13 cellular contexts compared by ENCODE assay signal in genomic region chr3:190229632-190230424, GRCh38.
A peak's percentile ranks its signal among the peaks of the same experiment; 100 is the strongest.
DNase-seq lines count a peak whose midpoint lies in the region; ATAC-seq and TF ChIP-seq lines count a peak whose summit lies in the region.
"Had no signal": no experiment of that assay in that cellular context is flagged by ENCODE, and none has a peak within 500 bp of the region (broad histone marks: within the 10 kb centered on the region; RNA-seq: fewer than 3 reads in every experiment).

No MANE protein-coding gene starts in this region.

- no peak overlapping the region for H3K4me3 ChIP-seq in smooth muscle cell
- no peak overlapping the region for H3K4me3 ChIP-seq in effector memory CD4-positive, alpha-beta T cell (ENCODE audit: insufficient read depth, low read depth, low read length, poor library complexity, severe bottlenecking)
- H3K4me3 ChIP-seq: heart left ventricle, tibial nerve had no signal

- peak overlapping the region; percentile 88 for H3K27ac ChIP-seq in epithelial cell of prostate
- peak overlapping the region; percentile 88 for H3K27ac ChIP-seq in smooth muscle cell (ENCODE audit: low read depth)
- H3K27ac ChIP-seq in effector memory CD4-positive, alpha-beta T cell (ENCODE audit: insufficient read depth, low read length, poor library complexity, severe bottlenecking), result no peak overlapping the region
- H3K27ac ChIP-seq: heart left ventricle had no signal

- peak overlapping the region; percentile 10 for H3K9ac ChIP-seq in smooth muscle cell (ENCODE audit: low read depth)

- no peaks in the 10 kb centered on the region for H3K4me1 ChIP-seq in smooth muscle cell (ENCODE audit: low read depth)
- no peaks in the 10 kb centered on the region for H3K4me1 ChIP-seq in effector memory CD4-positive, alpha-beta T cell (ENCODE audit: control insufficient read depth, insufficient read depth, low read length, poor library complexity, severe bottlenecking)

- H3K4me2 ChIP-seq in smooth muscle cell, result no peak overlapping the region

- no peaks in the 10 kb centered on the region for H4K20me1 ChIP-seq in smooth muscle cell (ENCODE audit: low read depth)

- H3K36me3 ChIP-seq in smooth muscle cell (ENCODE audit: low read depth), result no peaks in the 10 kb centered on the region
- no peaks in the 10 kb centered on the region for H3K36me3 ChIP-seq in effector memory CD4-positive, alpha-beta T cell (ENCODE audit: control insufficient read depth, insufficient read depth, low read length)
- H3K36me3 ChIP-seq: heart left ventricle, tibial nerve had no signal

- no peaks in the 10 kb centered on the region for H3F3A ChIP-seq in smooth muscle cell (ENCODE audit: low read depth)

- H3K79me2 ChIP-seq in smooth muscle cell (ENCODE audit: low read depth), result no peaks in the 10 kb centered on the region

- peak overlapping the region; percentile 41 for H2AFZ ChIP-seq in smooth muscle cell (ENCODE audit: low read depth)

- 85% methylated on average over 4 of the region's 4 CpGs for WGBS in smooth muscle cell (ENCODE audit: low lambda C conversion rate)

- no peak for TF ChIP-seq CTCF in smooth muscle cell (IDR thresholded peaks at IDR 0.05; ENCODE audit: borderline replicate concordance, insufficient read depth, poor library complexity, severe bottlenecking)

- no peaks in the 10 kb centered on the region for H3K9me3 ChIP-seq in smooth muscle cell (replicated peaks; ENCODE audit: low read depth)
- H3K9me3 ChIP-seq in effector memory CD4-positive, alpha-beta T cell (ENCODE audit: control insufficient read depth, low read length), result no peaks in the 10 kb centered on the region
- H3K9me3 ChIP-seq: heart left ventricle, tibial nerve had no signal

- H3K27me3 ChIP-seq in smooth muscle cell (ENCODE audit: low read depth), result no peaks in the 10 kb centered on the region
- H3K27me3 ChIP-seq in effector memory CD4-positive, alpha-beta T cell (replicated peaks; ENCODE audit: control insufficient read depth, insufficient read depth, low read length, poor library complexity, severe bottlenecking), result no peaks in the 10 kb centered on the region
- H3K27me3 ChIP-seq: heart left ventricle, tibial nerve had no signal

- ATAC-seq in GM21723 (IDR thresholded peaks at IDR 0.05; ENCODE audit: unreplicated experiment), result peak; percentile 69
- ATAC-seq: heart left ventricle, natural killer cell had no signal

- DNase-seq in M059J (ENCODE audit: low read depth), result peak; percentile 93
- DNase-seq in epithelial cell of prostate (ENCODE audit: low read depth, low spot score), result peak; percentile 92
- DNase-seq in smooth muscle cell (lab: John Stamatoyannopoulos, UW; ENCODE audit: unreplicated experiment), result no peak
- DNase-seq in NCI-H1048 (lab: John Stamatoyannopoulos, UW), result no peak
- no peak for DNase-seq in effector memory CD4-positive, alpha-beta T cell
- no peak for DNase-seq in NCI-H1417 (lab: John Stamatoyannopoulos, UW)
- DNase-seq: activated CD4-positive, alpha-beta T cell treated with anti-CD3 and anti-CD28 coated beads, Interleukin-2, amount 10 ng/mL, durations not matched to agents 24 days and 14 days; aorta; heart left ventricle; natural killer cell; stimulated activated CD4-positive, alpha-beta T cell treated with anti-CD3 and anti-CD28 coated beads, Interleukin-4, amount 100 ng/mL, for 1 hour had no signal

Comparison
In these comparisons a context has a peak if more than half of its experiments do, and no peak if none do; other contexts are left out.
1. DNase-seq: peak in M059J (single experiment) and epithelial cell of prostate (single experiment); none in smooth muscle cell (single experiment), NCI-H1048 (single experiment), effector memory CD4-positive, alpha-beta T cell (0 of 3) and NCI-H1417 (0 of 3).